17 cellular contexts compared by ENCODE assay signal in genomic region chr19:29378543-29379105, GRCh38.
DNase-seq lines count a peak whose midpoint lies in the region; FAIRE-seq and TF ChIP-seq lines count a peak whose summit lies in the region.
"Had no signal": no experiment of that assay in that cellular context is flagged by ENCODE, and none has a peak within 500 bp of the region (broad histone marks: within the 10 kb centered on the region; RNA-seq: fewer than 3 reads in every experiment).

No MANE protein-coding gene starts in this region.

- H3K36me3 ChIP-seq in H7 (replicated peaks; ENCODE audit: control insufficient read depth, insufficient read depth, low read length): no peaks in the 10 kb centered on the region
- H3K36me3 ChIP-seq: BE2C had no signal

- 62 to 66% methylated on average over 6 of the region's 6 CpGs for WGBS in lower leg skin, 2 donors

- POLR2A ChIA-PET in RWPE1 (lab: Yijun Ruan, JAX; ENCODE audit: low non-redundant PET): no interaction called here

- no peak for TF ChIP-seq CTCF in lower leg skin (IDR thresholded peaks at IDR 0.05)
- TF ChIP-seq CTCF in RWPE1 (conservative IDR thresholded peaks at IDR 0.05; ENCODE audit: low read depth): no peak

- intact Hi-C loops in lower leg skin (cut with DNase I; ENCODE audit: low total_unique reads): no loop called here

- CTCF ChIA-PET in RWPE1 (lab: Yijun Ruan, JAX): interaction anchor here (0.6 kb wide), 1 partner anchor 149 kb away, joined by 3 read pairs; no protein-coding TSS in a partner anchor

- TF ChIP-seq POLR2A in lower leg skin (IDR thresholded peaks at IDR 0.05) (no peak), H54 (IDR thresholded peaks at IDR 0.05; ENCODE audit: low read depth, low read length) (no peak)

- no peaks in the 10 kb centered on the region; the same call in 1 of the 2 replicates for H3K27me3 ChIP-seq in H7 (ENCODE audit: control insufficient read depth, insufficient read depth, low read length)
- H3K27me3 ChIP-seq: BE2C had no signal

- H3K27ac ChIP-seq in caudate nucleus (ENCODE audit: low read depth, low read length) (peak overlapping the region; percentile 31), RWPE1 (no peak overlapping the region)

- DNase-seq in H7: peak; percentile 9
- DNase-seq in caudate nucleus (lab: John Stamatoyannopoulos, UW): peak in 17 of 61 donors; percentile 6 to 78 (median 23)
- DNase-seq in lower leg skin (ENCODE audit: low spot score in 2 of 2): peak; percentile 2 to 34
- peak; percentile 0 for DNase-seq in retina
- no peak for DNase-seq in H54 (ENCODE audit: insufficient read length, low spot score)
- DNase-seq in RWPE1 (ENCODE audit: low spot score): no peak
- no peak for DNase-seq in iPS-NIHi11 (ENCODE audit: low spot score)
- DNase-seq: BE2C; CD4-positive, alpha-beta memory T cell; GF-D8; HCEC 1CT; IMR-90; Kasumi-1; NCI-H1930; NCI-H2171 treated with DMSO at 0.1 percent for 48 hours; NCI-H774 had no signal

- H3K4me3 ChIP-seq in H7 (ENCODE audit: insufficient read depth, low read depth, low read length) (no peak overlapping the region), lower leg skin (ENCODE audit: low read depth, poor library complexity, severe bottlenecking) (no peak overlapping the region)

- no peak for FAIRE-seq in H54 (lab: Jason Lieb, UNC)
- FAIRE-seq: D721Med had no signal

Comparison
In these comparisons a context has a peak if more than half of its experiments do, and no peak if none do; other contexts are left out.
1. DNase-seq: peak in H7 (single experiment), lower leg skin (2 of 2) and retina (single experiment); none in H54 (single experiment), RWPE1 (single experiment) and iPS-NIHi11 (single experiment).